ENCODE assay signal across 20 cellular contexts in the genomic region with DNA sequence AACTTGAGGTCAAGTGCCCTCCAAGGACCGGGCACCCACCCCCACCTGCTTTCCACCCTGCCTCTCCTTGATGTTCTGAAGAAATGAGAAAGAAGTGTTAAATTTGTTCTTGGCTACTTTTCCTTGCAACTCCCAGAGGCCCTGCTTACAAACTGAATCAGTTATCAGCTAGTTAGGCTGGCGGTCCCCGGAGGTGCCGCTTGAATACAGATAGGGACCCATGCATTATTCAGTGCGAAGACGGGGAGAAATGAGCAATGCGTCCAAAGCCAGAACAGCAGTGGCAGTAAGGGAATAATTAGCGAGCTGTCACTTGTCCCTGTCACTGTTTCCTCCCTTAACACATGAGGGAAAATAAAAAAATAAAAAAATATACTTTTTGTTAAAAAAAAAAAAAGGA.
"Had no signal": no experiment of that assay in that cellular context is flagged by ENCODE, and none has a peak within 500 bp of the region (broad histone marks: within the 10 kb centered on the region; RNA-seq: fewer than 3 reads in every experiment).

No MANE protein-coding gene starts in this region.

- H2AFZ ChIP-seq: hepatocyte had no signal

- H3K4me3 ChIP-seq: cardiac muscle cell, hepatocyte, lower lobe of right lung, prostate gland, right atrium auricular region, thyroid gland, upper lobe of right lung had no signal

- H3K27ac Mint-ChIP-seq: activated CD4-positive, alpha-beta memory T cell treated with anti-CD3 and anti-CD28 coated beads for 36 hours; activated naive CD4-positive, alpha-beta T cell treated with anti-CD3 and anti-CD28 coated beads for 36 hours; activated naive CD8-positive, alpha-beta T cell treated with anti-CD3 and anti-CD28 coated beads, Interleukin-2, amount 10 ng/mL, durations not matched to agents 7 days and 5 days; immature natural killer cell; naive thymus-derived CD4-positive, alpha-beta T cell had no signal

- H3K36me3 Mint-ChIP-seq: activated CD4-positive, alpha-beta memory T cell treated with anti-CD3 and anti-CD28 coated beads for 36 hours; activated naive CD8-positive, alpha-beta T cell treated with anti-CD3 and anti-CD28 coated beads, Interleukin-2, amount 10 ng/mL, durations not matched to agents 7 days and 5 days; immature natural killer cell; naive thymus-derived CD4-positive, alpha-beta T cell had no signal

- H3K27me3 ChIP-seq: cardiac muscle cell, right atrium auricular region, thyroid gland had no signal

- H3K4me1 ChIP-seq: lower lobe of right lung, prostate gland, thyroid gland, upper lobe of right lung had no signal

- H3K4me1 Mint-ChIP-seq: activated naive CD8-positive, alpha-beta T cell treated with anti-CD3 and anti-CD28 coated beads, Interleukin-2, amount 10 ng/mL, durations not matched to agents 7 days and 5 days; immature natural killer cell; naive thymus-derived CD4-positive, alpha-beta T cell had no signal

- H3K36me3 ChIP-seq: cardiac muscle cell, lower lobe of right lung, prostate gland, right atrium auricular region, thyroid gland, upper lobe of right lung had no signal

- H3K79me2 ChIP-seq: hepatocyte had no signal

- H3K4me2 ChIP-seq: hepatocyte had no signal

- H3K9me3 Mint-ChIP-seq: activated CD4-positive, alpha-beta memory T cell treated with anti-CD3 and anti-CD28 coated beads for 36 hours; activated naive CD4-positive, alpha-beta T cell treated with anti-CD3 and anti-CD28 coated beads for 36 hours; activated naive CD8-positive, alpha-beta T cell treated with anti-CD3 and anti-CD28 coated beads, Interleukin-2, amount 10 ng/mL, durations not matched to agents 7 days and 5 days had no signal

- H3K27ac ChIP-seq: cardiac muscle cell, hepatocyte, lower lobe of right lung, prostate gland, right atrium auricular region, thyroid gland, upper lobe of right lung had no signal

- H3K4me3 Mint-ChIP-seq: activated CD4-positive, alpha-beta memory T cell treated with anti-CD3 and anti-CD28 coated beads for 36 hours; activated naive CD4-positive, alpha-beta T cell treated with anti-CD3 and anti-CD28 coated beads for 36 hours; activated naive CD8-positive, alpha-beta T cell treated with anti-CD3 and anti-CD28 coated beads, Interleukin-2, amount 10 ng/mL, durations not matched to agents 7 days and 5 days; immature natural killer cell; naive thymus-derived CD4-positive, alpha-beta T cell had no signal

- H3K9me3 ChIP-seq: prostate gland, thyroid gland, upper lobe of right lung had no signal

- DNase-seq: activated CD4-positive, alpha-beta memory T cell treated with anti-CD3 and anti-CD28 coated beads for 36 hours; activated CD4-positive, alpha-beta T cell treated with anti-CD3 and anti-CD28 coated beads for 48 hours; activated naive CD4-positive, alpha-beta T cell treated with anti-CD3 and anti-CD28 coated beads for 36 hours; activated naive CD8-positive, alpha-beta T cell treated with anti-CD3 and anti-CD28 coated beads, Interleukin-2, amount 10 ng/mL, durations not matched to agents 7 days and 5 days; activated T-cell treated with anti-CD3 and anti-CD28 coated beads, Interleukin-2, amount 50 U/mL, for 48 hours; amniotic stem cell; effector CD4-positive, alpha-beta T cell; erythroblast; foreskin fibroblast; immature natural killer cell; lower lobe of right lung; naive thymus-derived CD4-positive, alpha-beta T cell; stimulated activated CD4-positive, alpha-beta T cell treated with anti-CD3 and anti-CD28 coated beads, Interleukin-4, amount 100 ng/mL, for 24 hours; stimulated activated naive CD8-positive, alpha-beta T cell treated with anti-CD3 and anti-CD28 coated beads, Interleukin-15, Interleukin-2, amounts not matched to agents 100 U/mL and 50 U/mL, for 24 hours; thyroid gland; upper lobe of right lung had no signal
